ENCODE assay signal across 18 cellular contexts in the genomic region with DNA sequence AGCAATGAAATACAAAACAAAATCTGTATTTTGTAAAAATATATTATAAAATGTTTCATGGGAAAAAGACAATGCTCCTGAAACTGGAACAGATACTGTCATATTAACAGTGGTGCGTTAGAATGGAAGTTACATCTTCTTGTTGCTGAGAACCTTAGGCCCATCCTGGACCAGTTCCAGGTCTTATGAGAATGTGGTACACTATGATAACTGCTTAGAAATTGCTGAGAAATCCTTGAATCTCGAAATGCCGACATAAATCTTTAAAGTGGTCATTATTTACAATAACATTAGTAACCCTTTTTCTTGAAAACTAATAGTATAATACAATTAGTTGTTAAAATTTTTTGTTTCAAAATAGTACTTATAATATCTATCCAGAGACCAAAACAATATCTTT.
"Had no signal": no experiment of that assay in that cellular context is flagged by ENCODE, and none has a peak within 500 bp of the region (broad histone marks: within the 10 kb centered on the region; RNA-seq: fewer than 3 reads in every experiment).

No MANE protein-coding gene starts in this region.

- FAIRE-seq: keratinocyte, small intestine had no signal

- H3K36me3 ChIP-seq: gastrocnemius medialis, neutrophil, right lobe of liver, suprapubic skin, vagina had no signal

- H3K9me3 ChIP-seq: gastrocnemius medialis, neutrophil, right lobe of liver, suprapubic skin, vagina had no signal

- H3K4me3 ChIP-seq: coronary artery, gastrocnemius medialis, lung, right lobe of liver, suprapubic skin, vagina had no signal

- DNase-seq: dermis blood vessel endothelial cell; effector memory CD8-positive, alpha-beta T cell; gastrocnemius medialis; head of caudate nucleus; right lobe of liver; small intestine; stimulated activated CD4-positive, alpha-beta T cell treated with anti-CD3 and anti-CD28 coated beads, Interleukin-15, amount 100 ng/mL, for 24 hours; stimulated activated CD4-positive, alpha-beta T cell treated with anti-CD3 and anti-CD28 coated beads, Interleukin-2, amount 100 ng/mL, for 48 hours; stimulated activated naive CD4-positive, alpha-beta T cell; stimulated activated naive CD8-positive, alpha-beta T cell treated with anti-CD3 and anti-CD28 coated beads, Interleukin-15, amount 100 ng/mL, for 72 hours; trophoblast cell had no signal

- H3K27me3 ChIP-seq: gastrocnemius medialis, neutrophil, right lobe of liver, suprapubic skin, vagina had no signal

- H3K27ac ChIP-seq: coronary artery, gastrocnemius medialis, neutrophil, parathyroid adenoma, right lobe of liver, suprapubic skin, vagina had no signal

- H3K4me1 ChIP-seq: gastrocnemius medialis, parathyroid adenoma, right lobe of liver, suprapubic skin, vagina had no signal
